ENCODE assay signal across 8 cellular contexts in the genomic region with DNA sequence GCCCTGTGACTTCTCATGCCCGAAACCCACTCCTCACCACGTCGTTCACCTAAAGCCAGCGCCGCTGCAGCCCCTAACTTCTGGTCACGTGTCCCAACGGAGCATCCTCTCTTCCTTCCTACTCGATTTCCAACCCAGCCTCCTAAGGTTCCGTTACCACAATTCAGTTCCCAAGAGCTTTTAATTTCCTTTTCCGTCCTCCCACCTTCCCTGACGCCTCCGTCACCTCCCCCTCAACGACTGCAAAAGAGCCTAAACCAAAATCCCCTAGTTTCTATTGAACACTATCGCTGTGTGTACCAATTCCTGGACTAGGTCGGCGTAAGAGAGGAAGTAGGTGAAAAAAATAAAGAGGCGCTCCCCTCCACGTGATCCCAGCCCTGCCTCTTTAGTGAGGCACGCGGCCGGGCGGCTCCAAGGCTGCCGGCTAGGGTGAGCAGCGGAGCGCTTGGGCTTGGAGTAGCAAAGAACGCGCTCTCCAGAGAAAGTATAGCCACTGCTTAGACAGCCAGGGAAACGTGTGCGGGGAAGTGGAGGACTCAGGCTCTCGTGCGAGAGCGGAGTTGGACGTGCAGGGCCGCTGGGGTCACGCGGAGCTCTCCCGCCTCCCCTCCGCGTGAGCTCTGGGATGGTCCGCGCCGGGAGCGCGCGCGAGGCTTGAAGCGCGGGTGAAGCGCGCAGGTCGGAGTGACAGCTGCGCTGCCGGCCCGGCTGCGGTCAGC. TPM values are rescaled to one million over a fixed set of nuclear protein-coding genes. Genes with fewer than 3 reads are reported as not detected.
DNase-seq lines count a peak whose midpoint lies in the region; ATAC-seq and TF ChIP-seq lines count a peak whose summit lies in the region.

TSS of gene CENPP (plus strand) at position 685 of the 722 bp plus-strand sequence.
TSS of gene NOL8 (minus strand) at position 82 of the 722 bp plus-strand sequence. CDS start 1,189 bp downstream, outside the sequence.

- H3K27me3 ChIP-seq in spleen (replicated peaks in 1 of 7), result no peaks in the 10 kb centered on the region

- intact Hi-C loops in spleen (cut with DNase I; ENCODE audit: low total_unique reads), result loop anchor here (5.0 kb wide), 1 partner anchor 33 kb away; the partner anchor contains the start of gene IARS1

- ATAC-seq in GM19023 (IDR thresholded peaks at IDR 0.05; ENCODE audit: unreplicated experiment), result peak; percentile 95
- ATAC-seq in HG03196 (IDR thresholded peaks at IDR 0.05; ENCODE audit: unreplicated experiment), result peak; percentile 89

- H3K4me1 ChIP-seq in spleen, result peaks cover 14 to 60% (median 29%) of the 10 kb centered on the region in 6 donors

- TF ChIP-seq CTCF in AG09319 (IDR thresholded peaks at IDR 0.05; ENCODE audit: low read depth, low read length), result no peak
- TF ChIP-seq CTCF in spleen (IDR thresholded peaks at IDR 0.05 in 8 of 11, conservative IDR thresholded peaks at IDR 0.05 in 3 of 11), result peak in 1 of 11 experiments; percentile 28

- 0 to 1% (median 0%) methylated on average over 47 to 55 of the region's 55 CpGs for WGBS in spleen, 5 donors

- TF ChIP-seq POLR2A in spleen (IDR thresholded peaks at IDR 0.05), result peak in 1 of 3 donors; percentile 23

- H3K27ac ChIP-seq in caudate nucleus (ENCODE audit: low read depth, low read length) (peak within 1 kb of the TSS; percentile 99), spleen (peak within 1 kb of the TSS; percentile 90 to 98 (median 97))

- H3K36me3 ChIP-seq in spleen, result peaks cover 0 to 31% (median 27%) of the 10 kb centered on the region in 6 donors

- H3K9me3 ChIP-seq in spleen, result no peaks in the 10 kb centered on the region

- H3K4me3 ChIP-seq in spleen, result peak within 1 kb of the TSS; percentile 66 to 98 (median 87)

- DNase-seq in AG09319 (ENCODE audit: extremely low read depth, low read depth) (peak; percentile 57), NCI-H226 (peak; percentile 84), caudate nucleus (lab: John Stamatoyannopoulos, UW) (peak; percentile 27 to 96 (median 86)), inferior parietal cortex (ENCODE audit: extremely low spot score) (peak; percentile 94), spleen (peak; percentile 95)
- DNase-seq in activated CD4-positive, CD25-positive, alpha-beta regulatory T cell (lab: John Stamatoyannopoulos, UW), result peak; percentile 65 to 73 (median 70)

RNA-seq across cellular contexts. Expression of gene CENPP, which starts in this region (rescaled TPM):
- 10 to 100 TPM in 2 of 7 donors, 1 to 10 TPM in 5; 5.4 to 15.8 (median 6.9) TPM for total RNA-seq in spleen
- 1 to 10 TPM; 1.7 to 2.1 (median 2.0) TPM for polyA plus RNA-seq in spleen

RNA-seq across cellular contexts. Expression of gene NOL8, which starts in this region (rescaled TPM):
- 10 to 100 TPM; 37.0 to 70.6 (median 43.4) TPM for total RNA-seq in spleen
- 10 to 100 TPM; 29.9 to 38.2 (median 34.2) TPM for polyA plus RNA-seq in spleen

Comparison
In these comparisons a context has a peak if more than half of its experiments do, and no peak if none do; other contexts are left out.
1. Peak in every context shown above with its lines: DNase-seq, ATAC-seq, H3K4me3 ChIP-seq and H3K27ac ChIP-seq.